19 cellular contexts compared by ENCODE assay signal in genomic region chr1:224189561-224189960, GRCh38.
"Had no signal": no experiment of that assay in that cellular context is flagged by ENCODE, and none has a peak within 500 bp of the region (broad histone marks: within the 10 kb centered on the region; RNA-seq: fewer than 3 reads in every experiment).

No MANE protein-coding gene starts in this region.

- DNase-seq: activated CD4-positive, CD25-positive, alpha-beta regulatory T cell treated with anti-CD3 and anti-CD28 coated beads, Interleukin-2, amount 50 U/mL, for 72 hours; activated naive CD4-positive, alpha-beta T cell; activated T-cell treated with anti-CD3 and anti-CD28 coated beads, Interleukin-2, amount 50 U/mL, for 48 hours; effector memory CD4-positive, alpha-beta T cell; immature natural killer cell; mesendoderm; nucleus accumbens; stimulated activated CD4-positive, alpha-beta T cell treated with anti-CD3 and anti-CD28 coated beads, Interleukin-15, amount 100 ng/mL, for 24 hours; stimulated activated CD4-positive, alpha-beta T cell treated with anti-CD3 and anti-CD28 coated beads, Interleukin-4, amount 100 ng/mL, for 24 hours; stimulated activated naive CD4-positive, alpha-beta T cell treated with Interleukin-2 at 50 U/mL for 16 hours; substantia nigra; T-helper 9 cell had no signal

- H3K9me3 Mint-ChIP-seq: natural killer cell treated with Interleukin-12 subunit alpha and Interleukin-12 subunit beta and Interleukin-15 and Interleukin-18, amount 100 ng/mL, for 72 hours had no signal

- H3K4me3 ChIP-seq: heart left ventricle, right atrium auricular region, skin epidermis, tibial nerve, vagina had no signal

- H3K27me3 ChIP-seq: heart left ventricle, right atrium auricular region, tibial nerve, vagina had no signal

- ATAC-seq: heart left ventricle; natural killer cell treated with Interleukin-12 subunit alpha and Interleukin-12 subunit beta and Interleukin-15 and Interleukin-18, amount 100 ng/mL, for 72 hours had no signal

- H3K27ac ChIP-seq: heart left ventricle, right atrium auricular region, skin epidermis, tibial nerve, vagina had no signal

- H3K4me3 Mint-ChIP-seq: immature natural killer cell had no signal

- H3K9me3 ChIP-seq: right atrium auricular region, tibial nerve, vagina had no signal

- H3K27ac Mint-ChIP-seq: progenitor cell of endocrine pancreas had no signal

- H3K27me3 Mint-ChIP-seq: natural killer cell treated with Interleukin-12 subunit alpha and Interleukin-12 subunit beta and Interleukin-15 and Interleukin-18, amount 100 ng/mL, for 72 hours; progenitor cell of endocrine pancreas had no signal
